In the genomic region with DNA sequence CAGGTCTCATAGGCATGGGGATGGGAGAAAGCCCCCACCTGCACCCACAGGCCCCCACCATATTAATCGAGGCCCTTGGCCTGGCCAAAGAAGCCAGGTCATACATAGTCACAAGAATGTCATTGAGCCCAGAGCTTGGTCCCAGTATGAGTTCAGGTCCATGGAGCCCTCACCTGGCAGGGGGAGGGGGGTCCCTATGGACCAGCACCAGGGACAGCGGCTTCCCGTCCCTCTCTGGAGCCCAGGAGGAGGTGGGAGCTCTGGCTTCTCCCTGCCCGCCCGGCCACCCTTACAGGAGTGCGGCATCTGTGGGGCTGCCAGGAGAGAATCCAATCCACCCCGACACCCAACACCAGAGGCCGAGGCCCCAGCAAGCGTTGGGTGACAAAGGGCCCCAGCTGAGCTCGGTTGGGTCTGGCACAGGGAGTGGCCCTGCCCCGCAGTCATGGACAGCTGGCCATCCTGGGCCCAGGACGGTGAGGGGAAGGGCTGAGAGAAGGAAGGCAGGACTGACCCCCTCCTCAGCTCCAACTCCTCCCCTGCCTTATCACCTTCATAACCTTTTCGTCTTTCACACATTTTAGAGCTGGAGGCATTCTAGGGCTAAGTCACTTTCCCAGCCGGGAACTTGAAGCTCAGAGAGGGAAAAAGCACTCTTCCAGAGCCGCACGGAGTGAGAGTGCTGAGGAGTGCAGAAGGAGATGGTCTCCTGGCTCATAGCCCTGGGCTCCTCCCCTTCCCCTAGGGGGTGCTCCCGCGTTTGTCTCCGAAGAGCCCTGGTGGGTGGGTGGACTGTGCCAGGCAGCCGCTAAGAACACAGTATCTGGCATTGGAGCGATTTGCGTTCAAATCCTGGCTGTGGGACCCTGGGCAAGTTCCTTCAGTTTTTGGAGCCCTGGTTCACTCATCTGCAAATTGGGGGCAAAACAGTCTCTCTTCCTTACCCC, we compare ENCODE assay signal across 19 cellular contexts. TPM values are rescaled to one million over a fixed set of nuclear protein-coding genes. Genes with fewer than 3 reads are reported as not detected.
A peak's percentile ranks its signal among the peaks of the same experiment; 100 is the strongest.
DNase-seq lines count a peak whose midpoint lies in the region; ATAC-seq, FAIRE-seq and TF ChIP-seq lines count a peak whose summit lies in the region.
"Had no signal": no experiment of that assay in that cellular context is flagged by ENCODE, and none has a peak within 500 bp of the region (broad histone marks: within the 10 kb centered on the region; RNA-seq: fewer than 3 reads in every experiment).

No MANE protein-coding gene starts in this region.

- no peaks in the 10 kb centered on the region for H3K9me3 ChIP-seq in HepG2 (ENCODE audit: low read length)
- no peaks in the 10 kb centered on the region for H3K9me3 ChIP-seq in right lobe of liver
- no peaks in the 10 kb centered on the region for H3K9me3 ChIP-seq in WERI-Rb-1 (ENCODE audit: severe bottlenecking)
- no peaks in the 10 kb centered on the region for H3K9me3 ChIP-seq in liver (ENCODE audit: control insufficient read depth in 4 of 4, low read length in 3 of 4)
- H3K9me3 ChIP-seq in MM.1S (replicated peaks; ENCODE audit: insufficient read depth, low read length) = no peaks in the 10 kb centered on the region
- H3K9me3 ChIP-seq: Caco-2 had no signal

- no peaks in the 10 kb centered on the region for H3K79me2 ChIP-seq in HepG2 (ENCODE audit: insufficient read depth, low read length)
- no peaks in the 10 kb centered on the region for H3K79me2 ChIP-seq in MM.1S (ENCODE audit: low read length)

- DNase-seq in HepG2 (ENCODE audit: low spot score) = no peak
- DNase-seq in right lobe of liver = no peak
- peak; percentile 51 for DNase-seq in WERI-Rb-1
- DNase-seq in MM.1S = no peak
- DNase-seq in NCI-H69 (lab: John Stamatoyannopoulos, UW) = no peak
- DNase-seq in SKM-1 treated with dmso at 0.1 percent for 144 hours (lab: John Stamatoyannopoulos, UW; ENCODE audit: unreplicated experiment) = no peak
- DNase-seq: Caco-2, GOT3, IMR-90, NCI-H1436 treated with DMSO at 0.1 percent for 48 hours, NCI-H2081 treated with DMSO at 0.1 percent for 48 hours, OCI-M1 had no signal

- H3K4me2 ChIP-seq in HepG2 (ENCODE audit: low read depth, low read length) = no peak overlapping the region
- no peak overlapping the region for H3K4me2 ChIP-seq in MM.1S (ENCODE audit: low read depth, low read length)

- H3K4me3 ChIP-seq in HepG2 (replicated peaks in 1 of 3; ENCODE audit: insufficient read depth in 1 of 3, low read depth in 2 of 3, low read length in 3 of 3) = no peak overlapping the region
- H3K4me3 ChIP-seq in right lobe of liver = no peak overlapping the region
- no peak overlapping the region for H3K4me3 ChIP-seq in WERI-Rb-1 (ENCODE audit: low read depth, low read length)
- H3K4me3 ChIP-seq in liver (ENCODE audit: low read depth in 1 of 3, low read length in 3 of 3) = no peak overlapping the region
- no peak overlapping the region for H3K4me3 ChIP-seq in MM.1S (ENCODE audit: low read length)
- H3K4me3 ChIP-seq: SK-N-MC had no signal

- no peaks in the 10 kb centered on the region; the same call in 1 of the 2 replicates for H4K20me1 ChIP-seq in HepG2 (ENCODE audit: insufficient read depth, low read length)
- no peaks in the 10 kb centered on the region for H4K20me1 ChIP-seq in MM.1S (ENCODE audit: insufficient read depth, low read length)

- H2AFZ ChIP-seq in HepG2 (ENCODE audit: low read length) (no peak overlapping the region), MM.1S (ENCODE audit: low read length) (no peak overlapping the region)

- no peak for TF ChIP-seq POLR2A in HepG2 (IDR thresholded peaks at IDR 0.05; ENCODE audit: insufficient read depth in 1 of 2, low read depth in 2 of 2, low read length in 2 of 2)
- TF ChIP-seq POLR2A in right lobe of liver (IDR thresholded peaks at IDR 0.05) = no peak

- CTCF ChIA-PET in HepG2 (lab: Yijun Ruan, JAX; ENCODE audit: low intra/inter-chr PET ratio, low total read pairs) = no interaction called here

- H3K9ac ChIP-seq in HepG2 (ENCODE audit: insufficient read depth, low read depth, low read length) (no peak overlapping the region), liver (ENCODE audit: low read depth in 1 of 2, low read length in 2 of 2) (no peak overlapping the region), MM.1S (ENCODE audit: low read length) (no peak overlapping the region)

- in situ Hi-C loops in HepG2 (cut with HindIII; ENCODE audit: extremely low pct_ligation_motif_present, low pct_unique_long_range_greater_than_20kb) = no loop called here

- H3K4me1 ChIP-seq in HepG2 (ENCODE audit: insufficient read depth, low read length) = no peaks in the 10 kb centered on the region
- H3K4me1 ChIP-seq in right lobe of liver = no peaks in the 10 kb centered on the region
- H3K4me1 ChIP-seq in liver (ENCODE audit: control insufficient read depth in 4 of 4, insufficient read depth in 4 of 4, low read length in 3 of 4) = peaks cover 0 to 16% (median 0%) of the 10 kb centered on the region in 4 donors
- no peaks in the 10 kb centered on the region for H3K4me1 ChIP-seq in MM.1S (ENCODE audit: low read length)
- H3K4me1 ChIP-seq: Caco-2 had no signal

- ATAC-seq in HepG2 (no peak; the same call in 2 of the 3 replicates), right lobe of liver (no peak), GM19328 (IDR thresholded peaks at IDR 0.05; ENCODE audit: unreplicated experiment) (no peak)

- H3K27ac ChIP-seq in HepG2 (ENCODE audit: extremely low read length, insufficient read depth, low read length) (no peak overlapping the region), right lobe of liver (no peak overlapping the region), WERI-Rb-1 (no peak overlapping the region), liver (ENCODE audit: low read depth in 1 of 2, low read length in 2 of 2) (no peak overlapping the region), MM.1S (ENCODE audit: low read length) (no peak overlapping the region)
- H3K27ac ChIP-seq: RWPE1, SK-N-MC had no signal

- peak; percentile 30; the same call in 1 of the 2 replicates for TF ChIP-seq CTCF in HepG2 (CRISPR knock-in tag; IDR thresholded peaks at IDR 0.05)
- no peak for TF ChIP-seq CTCF in right lobe of liver (IDR thresholded peaks at IDR 0.05)
- peak; percentile 52 for TF ChIP-seq CTCF in WERI-Rb-1 (IDR thresholded peaks at IDR 0.05; ENCODE audit: low read depth, low read length)
- no peak for TF ChIP-seq CTCF in liver (IDR thresholded peaks at IDR 0.05; ENCODE audit: low read depth, low read length, missing input control)
- no peak for TF ChIP-seq CTCF in MM.1S (IDR thresholded peaks at IDR 0.05; ENCODE audit: low read length)

- H3K36me3 ChIP-seq in HepG2 (replicated peaks in 1 of 2; ENCODE audit: control insufficient read depth in 1 of 2, insufficient read depth in 2 of 2, low read length in 2 of 2) = no peaks in the 10 kb centered on the region; a peak in 1 of 5 replicates
- peaks cover 0 to 12% (median 2%) of the 10 kb centered on the region in 4 donors for H3K36me3 ChIP-seq in right lobe of liver
- no peaks in the 10 kb centered on the region for H3K36me3 ChIP-seq in WERI-Rb-1
- peaks cover 0 to 10% (median 3%) of the 10 kb centered on the region in 4 donors for H3K36me3 ChIP-seq in liver (ENCODE audit: control insufficient read depth in 4 of 4, insufficient read depth in 3 of 4, low read depth in 1 of 4, low read length in 3 of 4)
- no peaks in the 10 kb centered on the region for H3K36me3 ChIP-seq in MM.1S (replicated peaks; ENCODE audit: insufficient read depth, low read length)

- intact Hi-C loops in HepG2 (cut with micrococcal nuclease; ENCODE audit: unreplicated experiment) = no loop called here
- intact Hi-C loops in right lobe of liver (cut with DNase I) = no loop called here

- TF ChIP-seq EP300 in HepG2 (IDR thresholded peaks at IDR 0.05; ENCODE audit: low read depth in 2 of 2, low read length in 2 of 2) (no peak), HepG2 (CRISPR knock-in tag; IDR thresholded peaks at IDR 0.05; ENCODE audit: borderline replicate concordance) (no peak)

- no peaks in the 10 kb centered on the region for H3K9me2 ChIP-seq in MM.1S (replicated peaks; ENCODE audit: insufficient read depth, low read length)

- no TSS peak for BruUV-seq in HepG2 (replicated peaks; lab: Mats Ljungman, UMichigan)

- TF ChIP-seq RAD21 in HepG2 (CRISPR knock-in tag; IDR thresholded peaks at IDR 0.05) = no peak
- no peak for TF ChIP-seq RAD21 in liver (IDR thresholded peaks at IDR 0.05)

- POLR2A ChIA-PET in HepG2 (lab: Yijun Ruan, JAX) = no interaction called here

- WGBS in HepG2 (ENCODE audit: low lambda C conversion rate) = 83% methylated on average over 8 of the region's 22 CpGs
- 66% methylated on average over 8 of the region's 22 CpGs for WGBS in right lobe of liver (ENCODE audit: insufficient coverage, low coverage, low lambda C conversion rate, missing lambda C conversion rate)
- 75% methylated on average over 22 of the region's 22 CpGs for WGBS in liver

- no peak for FAIRE-seq in HepG2 (lab: Jason Lieb, UNC)
- FAIRE-seq: A204.1, G401.6, GM12892 had no signal

- no peaks in the 10 kb centered on the region for H3K27me3 ChIP-seq in HepG2 (ENCODE audit: control insufficient read depth in 1 of 2, insufficient read depth in 2 of 2, low read length in 2 of 2)
- H3K27me3 ChIP-seq in right lobe of liver = no peaks in the 10 kb centered on the region
- H3K27me3 ChIP-seq in WERI-Rb-1 (ENCODE audit: insufficient read depth, low read depth, severe bottlenecking) = no peaks in the 10 kb centered on the region
- no peaks in the 10 kb centered on the region for H3K27me3 ChIP-seq in liver (ENCODE audit: control insufficient read depth in 4 of 4, insufficient read depth in 4 of 4, low read length in 3 of 4)
- H3K27me3 ChIP-seq in MM.1S (replicated peaks; ENCODE audit: insufficient read depth, low read length) = no peaks in the 10 kb centered on the region

- no peaks in the 10 kb centered on the region for H3F3A ChIP-seq in MM.1S (ENCODE audit: insufficient read depth, low read length)

RNA-seq across cellular contexts. Expression of a gene that starts 54.6 kb away (rescaled TPM):
- total RNA-seq in HepG2 (2016; rRNA removed; fragmentation: Illumina TruSeq; extraction: Trizol) (1.1 and 1.5 TPM in 2 replicates), right lobe of liver (10 to 100 TPM; 25.9 to 45.1 (median 35.1) TPM), liver (10 to 100 TPM; 26.8 to 27.8 TPM)
- 0.30 and 0.35 TPM in 2 replicates for total RNA-seq in HepG2 (2016; cell fraction: cytosol; rRNA removed; fragmentation: Illumina TruSeq; extraction: Trizol; ENCODE audit: low read depth)
- 0.62 and 1.7 TPM in 2 replicates for total RNA-seq in HepG2 (2016; cell fraction: insoluble cytoplasmic fraction; rRNA removed; fragmentation: Illumina TruSeq; extraction: Trizol)
- total RNA-seq in HepG2 (2016; cell fraction: membrane; rRNA removed; fragmentation: Illumina TruSeq; extraction: Trizol) = 1.3 and 1.6 TPM in 2 replicates
- total RNA-seq in HepG2 (2016; cell fraction: nucleus; rRNA removed; fragmentation: Illumina TruSeq; extraction: Trizol) = 2.9 and 3.0 TPM in 2 replicates
- polyA plus RNA-seq in HepG2 (2011; rRNA removed) (2.3 and 4.0 TPM in 2 replicates), liver (10 to 100 TPM; 10.4 to 14.6 TPM)
- 1.5 and 2.5 TPM in 2 replicates for polyA plus RNA-seq in HepG2 (2011; cell fraction: cytosol; rRNA removed)
- 8.9 and 11.7 TPM in 2 replicates for polyA plus RNA-seq in HepG2 (2011; cell fraction: nucleus; rRNA removed)
- 5.0 and 8.8 TPM in 2 replicates for polyA plus RNA-seq in HepG2 (2012)
- 0.29 and 0.54 TPM in 2 replicates for polyA plus RNA-seq in HepG2 (2016; cell fraction: cytosol; fragmentation: Illumina TruSeq; extraction: Trizol; ENCODE audit: low read depth)
- polyA plus RNA-seq in HepG2 (2016; cell fraction: insoluble cytoplasmic fraction; fragmentation: Illumina TruSeq; extraction: Trizol; ENCODE audit: low read depth) = 0.86 and 1.1 TPM in 2 replicates
- 0.66 and 0.84 TPM in 2 replicates for polyA plus RNA-seq in HepG2 (2016; cell fraction: membrane; fragmentation: Illumina TruSeq; extraction: Trizol; ENCODE audit: low read depth)
- polyA plus RNA-seq in HepG2 (2016; cell fraction: nucleus; fragmentation: Illumina TruSeq; extraction: Trizol; ENCODE audit: insufficient read depth, low read depth) = 2.6 and 4.2 TPM in 2 replicates
- 5.2 TPM in 1 of 2 replicates, not detected in the other for polyA minus RNA-seq in HepG2 (2011; rRNA and poly(A)+ RNA removed; ENCODE audit: low replicate concordance)
- 1.8 and 4.1 TPM in 2 replicates for polyA minus RNA-seq in HepG2 (2011; cell fraction: cytosol; rRNA and poly(A)+ RNA removed)
- polyA minus RNA-seq in HepG2 (2011; cell fraction: nucleus; rRNA and poly(A)+ RNA removed) = 9.0 and 11.7 TPM in 2 replicates
- total RNA-seq: Caco-2 had no signal

Comparison
In these comparisons a context has a peak if more than half of its experiments do, and no peak if none do; other contexts are left out.
1. CTCF ChIP-seq: peak in HepG2 (single experiment) and WERI-Rb-1 (single experiment); none in right lobe of liver (0 of 4), liver (single experiment) and MM.1S (single experiment).
2. RNA of a gene that starts 54.6 kb away (total RNA-seq): 25.9 to 45.1 TPM in right lobe of liver and 26.8 to 27.8 TPM in liver; 0.30 to 3.0 TPM in HepG2; every median in the first group is over 4 times any median in the second.